In genomic region chr9:88488166-88488565, GRCh38 we compare ENCODE assay signal across 1 cellular context.
TF ChIP-seq lines count a peak whose summit lies in the region.

No MANE protein-coding gene starts in this region.

TF ChIP-seq in GM23338, 12 proteins besides CTCF, POLR2A, EP300 and RAD21 (continued from another document):
- no peak for TF ChIP-seq ZNF462 (CRISPR knock-in tag; IDR thresholded peaks at IDR 0.05)
